8 cellular contexts compared by ENCODE assay signal in the genomic region with DNA sequence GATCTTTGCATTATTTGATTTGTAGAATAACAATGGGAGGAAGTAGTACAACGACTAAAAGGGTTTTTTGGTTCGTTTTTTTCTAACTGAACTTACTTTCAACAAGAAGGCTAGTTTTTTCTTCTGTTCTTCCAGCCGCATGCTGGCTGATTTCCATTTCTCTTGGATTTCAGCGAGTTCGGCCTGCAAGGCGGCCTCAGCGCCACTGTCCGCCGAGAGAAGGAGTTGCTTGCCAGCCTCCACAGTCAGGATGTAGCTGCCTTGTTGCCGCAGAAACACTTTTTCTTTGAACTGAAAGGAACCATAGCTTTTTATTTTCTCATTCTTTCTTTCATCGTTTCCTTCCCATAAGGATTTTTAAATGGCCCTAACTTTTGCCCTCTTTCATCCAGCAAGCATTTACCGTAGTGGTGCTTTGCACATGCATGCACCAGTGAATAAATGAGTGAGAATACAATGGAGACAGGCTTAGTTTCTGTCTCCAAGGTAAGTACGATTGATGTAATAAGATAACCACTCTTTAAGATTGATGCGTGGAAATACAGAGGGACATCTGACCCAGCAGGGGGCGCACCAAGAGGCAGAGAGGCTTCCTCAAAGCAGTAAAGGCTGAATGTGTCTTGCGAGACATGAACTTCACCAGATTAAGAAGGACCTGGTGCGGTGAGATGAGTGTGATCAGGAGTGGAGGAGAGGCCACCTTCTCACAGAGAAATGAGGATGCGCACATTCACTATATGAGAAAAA.
DNase-seq lines count a peak whose midpoint lies in the region; ATAC-seq and TF ChIP-seq lines count a peak whose summit lies in the region.

No MANE protein-coding gene starts in this region.

- no peak for TF ChIP-seq EP300 in sigmoid colon (IDR thresholded peaks at IDR 0.05)

- H3K27ac Mint-ChIP-seq in activated CD4-positive, alpha-beta T cell treated with anti-CD3 and anti-CD28 coated beads, Interleukin-2, amount 10 ng/mL, durations not matched to agents 24 days and 14 days, result no peak overlapping the region

- no peaks in the 10 kb centered on the region for H3K27me3 Mint-ChIP-seq in activated CD4-positive, alpha-beta T cell treated with anti-CD3 and anti-CD28 coated beads, Interleukin-2, amount 10 ng/mL, durations not matched to agents 24 days and 14 days

- no peaks in the 10 kb centered on the region for H3K4me1 Mint-ChIP-seq in activated CD4-positive, alpha-beta T cell treated with anti-CD3 and anti-CD28 coated beads, Interleukin-2, amount 10 ng/mL, durations not matched to agents 24 days and 14 days

- WGBS in sigmoid colon, 2 donors, result 73 to 90% methylated on average over 18 of the region's 18 CpGs

- TF ChIP-seq CTCF in cardiac muscle cell (IDR thresholded peaks at IDR 0.05; ENCODE audit: low read depth, low read length) (peak; percentile 40), right atrium auricular region (IDR thresholded peaks at IDR 0.05) (peak in 1 of 2 donors; percentile 54), fibroblast of mammary gland (conservative IDR thresholded peaks at IDR 0.05; ENCODE audit: control insufficient read depth, insufficient read depth, low read depth, low read length) (peak; percentile 67), sigmoid colon (IDR thresholded peaks at IDR 0.05) (peak in 1 of 4 experiments; percentile 36)

- H3K4me1 ChIP-seq in cardiac muscle cell (ENCODE audit: low read depth) (no peaks in the 10 kb centered on the region), right atrium auricular region (no peaks in the 10 kb centered on the region), sigmoid colon (no peaks in the 10 kb centered on the region)

- H3K27ac ChIP-seq in cardiac muscle cell (no peak overlapping the region), right atrium auricular region (no peak overlapping the region), sigmoid colon (no peak overlapping the region)

- DNase-seq in cardiac muscle cell (ENCODE audit: low read depth in 1 of 2, low spot score in 1 of 2), result peak; percentile 13 to 25
- DNase-seq in right atrium auricular region (ENCODE audit: low spot score), result no peak
- DNase-seq in activated CD4-positive, alpha-beta T cell treated with anti-CD3 and anti-CD28 coated beads, Interleukin-2, amount 10 ng/mL, durations not matched to agents 24 days and 14 days, result peak; percentile 75
- peak; percentile 42 for DNase-seq in fibroblast of mammary gland (ENCODE audit: low read depth)
- peak; percentile 58 for DNase-seq in sigmoid colon
- DNase-seq in NCI-H510A treated with DMSO at 0.1 percent for 48 hours (lab: John Stamatoyannopoulos, UW), result no peak

- H3K9me3 Mint-ChIP-seq in activated CD4-positive, alpha-beta T cell treated with anti-CD3 and anti-CD28 coated beads, Interleukin-2, amount 10 ng/mL, durations not matched to agents 24 days and 14 days, result peaks cover 5% of the 10 kb centered on the region

- TF ChIP-seq POLR2A in sigmoid colon (IDR thresholded peaks at IDR 0.05), result no peak

- H3K4me3 ChIP-seq in cardiac muscle cell (no peak overlapping the region), right atrium auricular region (no peak overlapping the region), fibroblast of mammary gland (ENCODE audit: control insufficient read depth, low read depth, low read length) (no peak overlapping the region), sigmoid colon (no peak overlapping the region)

- ATAC-seq in HG03108 (IDR thresholded peaks at IDR 0.05; ENCODE audit: unreplicated experiment) (no peak), GM21528 (IDR thresholded peaks at IDR 0.05; ENCODE audit: low FRiP score, unreplicated experiment) (no peak)

- H3K36me3 ChIP-seq in cardiac muscle cell, result peaks cover 37% of the 10 kb centered on the region
- H3K36me3 ChIP-seq in right atrium auricular region, result peaks cover 85% of the 10 kb centered on the region
- peaks cover 12 to 90% (median 48%) of the 10 kb centered on the region in 4 donors for H3K36me3 ChIP-seq in sigmoid colon

- intact Hi-C loops in activated CD4-positive, alpha-beta T cell treated with anti-CD3 and anti-CD28 coated beads, Interleukin-2, amount 10 ng/mL, durations not matched to agents 24 days and 14 days (cut with micrococcal nuclease), result no loop called here
- intact Hi-C loops in sigmoid colon (cut with DNase I), result no loop called here

- H3K27me3 ChIP-seq in cardiac muscle cell, result no peaks in the 10 kb centered on the region
- H3K27me3 ChIP-seq in right atrium auricular region, result no peaks in the 10 kb centered on the region
- H3K27me3 ChIP-seq in sigmoid colon, result no peaks in the 10 kb centered on the region

- H3K36me3 Mint-ChIP-seq in activated CD4-positive, alpha-beta T cell treated with anti-CD3 and anti-CD28 coated beads, Interleukin-2, amount 10 ng/mL, durations not matched to agents 24 days and 14 days (ENCODE audit: low read depth), result peaks cover 38% of the 10 kb centered on the region

- H3K9me3 ChIP-seq in cardiac muscle cell (ENCODE audit: low read depth) (no peaks in the 10 kb centered on the region), right atrium auricular region (no peaks in the 10 kb centered on the region), sigmoid colon (no peaks in the 10 kb centered on the region)

- H3K4me3 Mint-ChIP-seq in activated CD4-positive, alpha-beta T cell treated with anti-CD3 and anti-CD28 coated beads, Interleukin-2, amount 10 ng/mL, durations not matched to agents 24 days and 14 days, result no peak overlapping the region

Comparison
In these comparisons a context has a peak if more than half of its experiments do, and no peak if none do; other contexts are left out.
1. DNase-seq: peak in cardiac muscle cell (2 of 2), activated CD4-positive, alpha-beta T cell treated with anti-CD3 and anti-CD28 coated beads, Interleukin-2, amount 10 ng/mL, durations not matched to agents 24 days and 14 days (single experiment), fibroblast of mammary gland (single experiment) and sigmoid colon (single experiment); none in right atrium auricular region (single experiment) and NCI-H510A treated with DMSO at 0.1 percent for 48 hours (single experiment).